Comparison of ENCODE assay signal across 18 cellular contexts in the genomic region with DNA sequence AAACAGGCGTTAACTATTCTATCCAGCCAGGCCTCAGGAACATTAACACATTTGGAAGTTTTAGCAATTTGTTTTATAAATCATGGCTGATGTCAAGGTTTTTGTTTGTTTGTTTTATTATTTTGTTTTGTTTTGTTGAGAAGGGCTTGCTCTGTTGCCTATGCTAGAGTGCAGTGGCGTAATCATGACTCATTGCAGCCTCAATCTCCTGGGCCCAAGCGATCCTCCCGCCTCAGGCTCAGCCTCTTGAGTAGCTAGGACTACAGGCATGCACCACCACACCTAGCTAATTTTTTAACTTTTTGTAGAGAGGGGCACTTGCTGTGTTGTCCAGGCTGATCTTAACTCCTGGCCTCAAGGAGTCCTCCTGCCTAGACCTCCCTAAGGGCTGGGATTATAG. TPM values are rescaled to one million over a fixed set of nuclear protein-coding genes. Genes with fewer than 3 reads are reported as not detected.
A peak's percentile ranks its signal among the peaks of the same experiment; 100 is the strongest.
DNase-seq lines count a peak whose midpoint lies in the region; ATAC-seq, FAIRE-seq and TF ChIP-seq lines count a peak whose summit lies in the region.
"Had no signal": no experiment of that assay in that cellular context is flagged by ENCODE, and none has a peak within 500 bp of the region (broad histone marks: within the 10 kb centered on the region; RNA-seq: fewer than 3 reads in every experiment).

No MANE protein-coding gene starts in this region.

- no peak overlapping the region for H3K9ac ChIP-seq in K562 (ENCODE audit: insufficient read depth in 1 of 2, low read depth in 2 of 2, low read length in 2 of 2)

- POLR2A ChIA-PET in K562 (lab: Yijun Ruan, JAX): no interaction called here
- POLR2A ChIA-PET in activated CD4-positive, alpha-beta memory T cell treated with anti-CD3 and anti-CD28 coated beads for 36 hours (lab: Charles Lee): no interaction called here

- no peaks in the 10 kb centered on the region for H3K9me3 ChIP-seq in MG63
- H3K9me3 ChIP-seq in K562 (replicated peaks; ENCODE audit: control insufficient read depth, insufficient read depth, low read depth, low read length): no peaks in the 10 kb centered on the region
- H3K9me3 ChIP-seq in tibial artery: no peaks in the 10 kb centered on the region
- H3K9me3 ChIP-seq: HAP-1, uterus had no signal

- H3K4me3 Mint-ChIP-seq in activated CD4-positive, alpha-beta memory T cell treated with anti-CD3 and anti-CD28 coated beads for 36 hours: no peak overlapping the region

- H3K36me3 ChIP-seq in MG63: peaks cover 86% of the 10 kb centered on the region
- peaks cover 92% of the 10 kb centered on the region for H3K36me3 ChIP-seq in K562 (ENCODE audit: control insufficient read depth, insufficient read depth, low read length)
- peaks cover 59 to 76% (median 63%) of the 10 kb centered on the region in 3 donors for H3K36me3 ChIP-seq in tibial artery
- H3K36me3 ChIP-seq: uterus had no signal

- H4K20me1 ChIP-seq in K562 (replicated peaks; ENCODE audit: control insufficient read depth, insufficient read depth, low read length): no peaks in the 10 kb centered on the region

- H3K4me1 Mint-ChIP-seq in activated CD4-positive, alpha-beta memory T cell treated with anti-CD3 and anti-CD28 coated beads for 36 hours (ENCODE audit: low read depth): peaks cover 2% of the 10 kb centered on the region

- in situ Hi-C loops in K562 (cut with MboI): no loop called here

- H2AFZ ChIP-seq in K562 (ENCODE audit: low read depth, low read length): no peak overlapping the region

- H3K4me3 ChIP-seq in AG10803 (ENCODE audit: low read length) (no peak overlapping the region), MG63 (no peak overlapping the region), K562 (no peak overlapping the region), tibial artery (no peak overlapping the region)
- H3K4me3 ChIP-seq: coronary artery, HAP-1, uterus had no signal

- no peak for TF ChIP-seq CTCF in AG10803 (conservative IDR thresholded peaks at IDR 0.05; ENCODE audit: low read length)
- TF ChIP-seq CTCF in K562 (IDR thresholded peaks at IDR 0.05 in 2 of 3, conservative IDR thresholded peaks at IDR 0.05 in 1 of 3; ENCODE audit: insufficient read depth in 2 of 3, low read depth in 1 of 3, low read length in 3 of 3): no peak
- TF ChIP-seq CTCF in tibial artery (IDR thresholded peaks at IDR 0.05): no peak

- H3K27ac ChIP-seq in K562 (ENCODE audit: extremely low read depth, low read depth, low read length) (no peak overlapping the region), tibial artery (no peak overlapping the region)
- H3K27ac ChIP-seq: coronary artery, uterus had no signal

- H3K27me3 Mint-ChIP-seq in activated CD4-positive, alpha-beta memory T cell treated with anti-CD3 and anti-CD28 coated beads for 36 hours: no peaks in the 10 kb centered on the region

- BruUV-seq in K562 (replicated peaks; lab: Mats Ljungman, UMichigan): no TSS peak

- DNase-seq in AG10803 (ENCODE audit: low read depth): peak; percentile 42
- peak; percentile 44 for DNase-seq in MG63
- no peak for DNase-seq in K562 (ENCODE audit: extremely low read depth in 1 of 4, low spot score in 3 of 4)
- DNase-seq in islet precursor cell: peak; percentile 71
- DNase-seq in medulla oblongata (ENCODE audit: extremely low spot score): no peak
- DNase-seq in activated CD4-positive, alpha-beta memory T cell treated with anti-CD3 and anti-CD28 coated beads for 36 hours: no peak
- DNase-seq in Kasumi-1 (lab: John Stamatoyannopoulos, UW): no peak
- no peak for DNase-seq in tibial artery
- DNase-seq: activated CD4-positive, alpha-beta T cell treated with anti-CD3 and anti-CD28 coated beads, Interleukin-2, amount 50 U/mL, for 48 hours; amygdala; NCI-H146; NCI-H446; posterior cingulate gyrus; stimulated activated naive CD8-positive, alpha-beta T cell treated with anti-CD3 and anti-CD28 coated beads, Interleukin-15, Interleukin-2, amounts not matched to agents 100 U/mL and 50 U/mL, for 24 hours; uterus had no signal

- CTCF ChIA-PET in K562 (lab: Yijun Ruan, JAX; ENCODE audit: low intra/inter-chr PET ratio): no interaction called here
- CTCF ChIA-PET in activated CD4-positive, alpha-beta memory T cell treated with anti-CD3 and anti-CD28 coated beads for 36 hours (lab: Charles Lee): no interaction called here

- H3K9me1 ChIP-seq in K562 (ENCODE audit: control insufficient read depth, insufficient read depth, low read length): no peaks in the 10 kb centered on the region

- H3K27me3 ChIP-seq in MG63: no peaks in the 10 kb centered on the region
- no peaks in the 10 kb centered on the region for H3K27me3 ChIP-seq in K562 (ENCODE audit: control insufficient read depth in 2 of 2, insufficient read depth in 2 of 2, low read length in 2 of 2)
- H3K27me3 ChIP-seq in tibial artery: no peaks in the 10 kb centered on the region
- H3K27me3 ChIP-seq: uterus had no signal

- no peak for TF ChIP-seq EP300 in K562 (IDR thresholded peaks at IDR 0.05; ENCODE audit: low read length)

- WGBS in K562 (ENCODE audit: insufficient coverage, low coverage, missing lambda C conversion rate): 97% methylated on average over 4 of the region's 4 CpGs

- no peaks in the 10 kb centered on the region for H3K4me1 ChIP-seq in K562 (replicated peaks in 1 of 2; ENCODE audit: control insufficient read depth in 2 of 2, insufficient read depth in 2 of 2, low read length in 2 of 2)
- H3K4me1 ChIP-seq in tibial artery: no peaks in the 10 kb centered on the region
- H3K4me1 ChIP-seq: HAP-1, uterus had no signal

- H3K79me2 ChIP-seq in K562 (ENCODE audit: control insufficient read depth, insufficient read depth, low read length): peaks cover 13% of the 10 kb centered on the region; the same call in 2 of the 3 replicates

- TF ChIP-seq POLR2A in K562 (conservative IDR thresholded peaks at IDR 0.05): no peak

- H3K27ac Mint-ChIP-seq in activated CD4-positive, alpha-beta memory T cell treated with anti-CD3 and anti-CD28 coated beads for 36 hours: no peak overlapping the region

- no peak for TF ChIP-seq RAD21 in K562 (CRISPR knock-in tag; conservative IDR thresholded peaks at IDR 0.05 in 1 of 2, IDR thresholded peaks at IDR 0.05 in 1 of 2)

- no peak for ATAC-seq in K562
- ATAC-seq: left lobe of liver; stimulated activated naive CD8-positive, alpha-beta T cell treated with anti-CD3 and anti-CD28 coated beads, Interleukin-15, Interleukin-2, amounts not matched to agents 100 U/mL and 50 U/mL, for 24 hours had no signal

- no peak for FAIRE-seq in K562 (lab: Jason Lieb, UNC)

- peaks cover 49% of the 10 kb centered on the region for H3K36me3 Mint-ChIP-seq in activated CD4-positive, alpha-beta memory T cell treated with anti-CD3 and anti-CD28 coated beads for 36 hours

- H3K4me2 ChIP-seq in K562 (ENCODE audit: insufficient read depth, low read length): no peak overlapping the region

- no peaks in the 10 kb centered on the region for H3K9me3 Mint-ChIP-seq in activated CD4-positive, alpha-beta memory T cell treated with anti-CD3 and anti-CD28 coated beads for 36 hours

- intact Hi-C loops in K562 (cut with micrococcal nuclease): no loop called here
- intact Hi-C loops in activated CD4-positive, alpha-beta memory T cell treated with anti-CD3 and anti-CD28 coated beads for 36 hours (cut with micrococcal nuclease): no loop called here
- intact Hi-C loops in tibial artery (cut with DNase I; ENCODE audit: low total_unique reads): no loop called here

RNA-seq across cellular contexts. Expression of gene NUP58, which starts 28.3 kb away (rescaled TPM):
- 46.8 and 53.8 TPM in 2 replicates for total RNA-seq in MG63 (2014; rRNA removed; shearing (Covaris generic); ENCODE audit: low replicate concordance)
- 47.3 and 175 TPM in 2 replicates for total RNA-seq in K562 (2011; cell fraction: chromatin; rRNA removed; ENCODE audit: low replicate concordance)
- total RNA-seq in K562 (2011; cell fraction: nucleolus; rRNA removed): 23.8 and 35.8 TPM in 2 replicates
- 59.2 and 90.7 TPM in 2 replicates for total RNA-seq in K562 (2011; cell fraction: nucleoplasm; rRNA removed)
- total RNA-seq in K562 (2014; rRNA removed) (38.2 and 41.6 TPM in 2 replicates), K562 (2014; rRNA removed; fragmentation: Illumina TruSeq; extraction: Trizol) (51.0 and 61.3 TPM in 2 replicates), K562 (2015; rRNA removed; fragmentation: Illumina TruSeq; extraction: Trizol) (44.8 and 47.2 TPM in 2 replicates), K562 (2021) (43.9 and 50.3 TPM in 2 replicates)
- polyA plus RNA-seq in K562 (2011; rRNA removed) (68.4 and 98.0 TPM in 2 replicates), K562 (2014; fragmentation: Illumina TruSeq; extraction: Trizol) (38.2 and 42.6 TPM in 2 replicates), K562 (2014; fragmentation: Nextera tagmentation; extraction: Ambion mirVana) (10 to 100 TPM; 12.5 to 12.6 TPM), K562 (2014; rRNA removed) (38.6 and 40.4 TPM in 2 replicates)
- polyA plus RNA-seq in K562 (2011; cell fraction: cytosol; rRNA removed): 64.9 and 65.0 TPM in 2 replicates
- 31.7 and 35.1 TPM in 2 replicates for polyA plus RNA-seq in K562 (2011; cell fraction: nucleus; rRNA removed)
- polyA plus RNA-seq in K562 (2012): 20.8 and 25.7 TPM in 2 replicates
- polyA minus RNA-seq in K562 (2011; rRNA and poly(A)+ RNA removed): 87.1 and 87.8 TPM in 2 replicates
- 43.2 and 55.3 TPM in 2 replicates for polyA minus RNA-seq in K562 (2011; cell fraction: cytosol; rRNA and poly(A)+ RNA removed)
- 49.3 and 83.2 TPM in 2 replicates for polyA minus RNA-seq in K562 (2011; cell fraction: nucleus; rRNA and poly(A)+ RNA removed)
- 100 to 1,000 TPM in 1 of 2 experiments, 10 to 100 TPM in 1; 99.4 to 101 TPM for total RNA-seq in activated CD4-positive, alpha-beta memory T cell treated with anti-CD3 and anti-CD28 coated beads for 36 hours

RNA-seq across cellular contexts. Expression of gene ATP8A2, which starts 42.1 kb away (rescaled TPM):
- not detected in 2 replicates for total RNA-seq in MG63 (2014; rRNA removed; shearing (Covaris generic); ENCODE audit: low replicate concordance)
- total RNA-seq in K562 (2011; cell fraction: chromatin; rRNA removed; ENCODE audit: low replicate concordance): 0.76 and 1.1 TPM in 2 replicates
- 0.50 TPM in 1 of 2 replicates, not detected in the other for total RNA-seq in K562 (2011; cell fraction: nucleolus; rRNA removed)
- total RNA-seq in K562 (2011; cell fraction: nucleoplasm; rRNA removed): 0.15 and 0.51 TPM in 2 replicates
- total RNA-seq in K562 (2014; rRNA removed) (under 0.01 TPM in 2 replicates), K562 (2014; rRNA removed; fragmentation: Illumina TruSeq; extraction: Trizol) (0.33 TPM in 1 of 2 replicates, not detected in the other), K562 (2015; rRNA removed; fragmentation: Illumina TruSeq; extraction: Trizol) (not detected in 2 replicates), K562 (2021) (not detected in 2 replicates)
- polyA plus RNA-seq in K562 (2011; rRNA removed) (0.03 and 0.06 TPM in 2 replicates), K562 (2014; fragmentation: Illumina TruSeq; extraction: Trizol) (0.06 and 0.08 TPM in 2 replicates), K562 (2014; fragmentation: Nextera tagmentation; extraction: Ambion mirVana) (under 1 TPM in 1 of 2 experiments, not detected in 1; 0.08 TPM), K562 (2014; rRNA removed) (0.04 TPM in 1 of 2 replicates, not detected in the other)
- polyA plus RNA-seq in K562 (2011; cell fraction: cytosol; rRNA removed): 0.01 and 0.06 TPM in 2 replicates
- 0.06 and 0.07 TPM in 2 replicates for polyA plus RNA-seq in K562 (2011; cell fraction: nucleus; rRNA removed)
- polyA plus RNA-seq in K562 (2012): 0.05 and 0.10 TPM in 2 replicates
- polyA minus RNA-seq in K562 (2011; rRNA and poly(A)+ RNA removed): 0.09 and 0.60 TPM in 2 replicates
- polyA minus RNA-seq in K562 (2011; cell fraction: cytosol; rRNA and poly(A)+ RNA removed): not detected in 2 replicates
- polyA minus RNA-seq in K562 (2011; cell fraction: nucleus; rRNA and poly(A)+ RNA removed): under 0.01 and 1.1 TPM in 2 replicates
- under 1 TPM; 0.22 to 0.29 TPM for total RNA-seq in activated CD4-positive, alpha-beta memory T cell treated with anti-CD3 and anti-CD28 coated beads for 36 hours
- total RNA-seq: left lobe of liver had no signal

RNA-seq across cellular contexts. Expression of gene MTMR6, which starts 42.4 kb away (rescaled TPM):
- 12.8 and 16.8 TPM in 2 replicates for total RNA-seq in MG63 (2014; rRNA removed; shearing (Covaris generic); ENCODE audit: low replicate concordance)
- total RNA-seq in K562 (2011; cell fraction: chromatin; rRNA removed; ENCODE audit: low replicate concordance): 2.0 and 6.5 TPM in 2 replicates
- total RNA-seq in K562 (2011; cell fraction: nucleolus; rRNA removed): 1.3 and 2.0 TPM in 2 replicates
- total RNA-seq in K562 (2011; cell fraction: nucleoplasm; rRNA removed): 2.0 and 4.0 TPM in 2 replicates
- total RNA-seq in K562 (2014; rRNA removed) (5.7 and 6.4 TPM in 2 replicates), K562 (2014; rRNA removed; fragmentation: Illumina TruSeq; extraction: Trizol) (10.8 and 12.2 TPM in 2 replicates), K562 (2015; rRNA removed; fragmentation: Illumina TruSeq; extraction: Trizol) (8.4 and 8.5 TPM in 2 replicates), K562 (2021) (7.8 and 8.2 TPM in 2 replicates)
- polyA plus RNA-seq in K562 (2011; rRNA removed) (4.8 and 7.7 TPM in 2 replicates), K562 (2014; fragmentation: Illumina TruSeq; extraction: Trizol) (6.8 and 7.7 TPM in 2 replicates), K562 (2014; fragmentation: Nextera tagmentation; extraction: Ambion mirVana) (1 to 10 TPM; 3.9 to 4.5 TPM), K562 (2014; rRNA removed) (4.5 TPM in 2 replicates)
- polyA plus RNA-seq in K562 (2011; cell fraction: cytosol; rRNA removed): 1.8 and 2.7 TPM in 2 replicates
- polyA plus RNA-seq in K562 (2011; cell fraction: nucleus; rRNA removed): 1.5 and 1.9 TPM in 2 replicates
- 4.8 and 6.6 TPM in 2 replicates for polyA plus RNA-seq in K562 (2012)
- 8.5 and 9.5 TPM in 2 replicates for polyA minus RNA-seq in K562 (2011; rRNA and poly(A)+ RNA removed)
- polyA minus RNA-seq in K562 (2011; cell fraction: cytosol; rRNA and poly(A)+ RNA removed): 3.3 and 8.4 TPM in 2 replicates
- polyA minus RNA-seq in K562 (2011; cell fraction: nucleus; rRNA and poly(A)+ RNA removed): 1.6 and 2.8 TPM in 2 replicates
- 10 to 100 TPM; 12.2 to 12.5 TPM for total RNA-seq in activated CD4-positive, alpha-beta memory T cell treated with anti-CD3 and anti-CD28 coated beads for 36 hours

Comparison
In these comparisons a context has a peak if more than half of its experiments do, and no peak if none do; other contexts are left out.
1. DNase-seq: peak in AG10803 (single experiment), MG63 (single experiment) and islet precursor cell (single experiment); none in K562 (0 of 4), medulla oblongata (single experiment), activated CD4-positive, alpha-beta memory T cell treated with anti-CD3 and anti-CD28 coated beads for 36 hours (single experiment), Kasumi-1 (0 of 2) and tibial artery (0 of 2).